Comparison of ENCODE assay signal across 6 cellular contexts in genomic region chr14:43370234-43370896, GRCh38.
DNase-seq lines count a peak whose midpoint lies in the region; FAIRE-seq and TF ChIP-seq lines count a peak whose summit lies in the region.
"Not testable (repeated sequence)": the region's sequence is repeated elsewhere in the genome, so short reads cannot be mapped to it uniquely, and the experiment has no call there.

No MANE protein-coding gene starts in this region.

- not testable (repeated sequence) for TF ChIP-seq RAD21 in H1 (IDR thresholded peaks at IDR 0.05 in 1 of 2, conservative IDR thresholded peaks at IDR 0.05 in 1 of 2; ENCODE audit: low read depth in 2 of 2, low read length in 2 of 2)

- H3K9ac ChIP-seq in H9 (ENCODE audit: extremely low read depth, insufficient read length, low read length); H1 (replicated peaks in 1 of 4; ENCODE audit: extremely low read depth in 1 of 4, low read depth in 3 of 4, low read length in 3 of 4); neuronal stem cell (ENCODE audit: low read depth, low read length, poor library complexity): not testable (repeated sequence)

- not testable (repeated sequence) for H3K79me2 ChIP-seq in H9 (ENCODE audit: insufficient read depth, low read length); H1 (ENCODE audit: control insufficient read depth in 1 of 2, insufficient read depth in 2 of 2, low read length in 2 of 2)

- not testable (repeated sequence) for H4K8ac ChIP-seq in H9 (replicated peaks; ENCODE audit: insufficient read length, low read depth, low read length); H1 (ENCODE audit: extremely low read depth, insufficient read depth, low read length); neuronal stem cell (ENCODE audit: low read depth, low read length)

- peaks cover 4 to 11% (median 9%) of the 10 kb centered on the region in 3 experiments for H3K36me3 Mint-ChIP-seq in H9 (ENCODE audit: insufficient read depth in 1 of 3, low read depth in 3 of 3)

- H3K27me3 Mint-ChIP-seq in H9 (ENCODE audit: low read depth) = not testable (repeated sequence)

- not testable (repeated sequence) for H3K56ac ChIP-seq in H9 (ENCODE audit: insufficient read length, low read depth, low read length); H1 (replicated peaks; ENCODE audit: insufficient read length, low read depth, low read length)

- POLR2A ChIA-PET in H1 (lab: Charles Lee; ENCODE audit: partially characterized antibody) = interaction anchor here (0.6 kb wide), 1 partner anchor 249 kb away, joined by 3 read pairs; no protein-coding TSS in a partner anchor

- not testable (repeated sequence) for H3K36me3 ChIP-seq in H1 (ENCODE audit: control insufficient read depth in 2 of 4, insufficient read depth in 4 of 4, low read length in 3 of 4); neuronal stem cell (replicated peaks in 1 of 2; ENCODE audit: control insufficient read depth in 2 of 2, insufficient read depth in 2 of 2, low read length in 2 of 2)

- not testable (repeated sequence) for H3K23ac ChIP-seq in H9 (ENCODE audit: insufficient read length, low read depth, low read length); H1 (ENCODE audit: insufficient read length); neuronal stem cell (ENCODE audit: low read depth, low read length, poor library complexity)

- H3K14ac ChIP-seq in H9 (ENCODE audit: insufficient read depth, low read length); H1 (ENCODE audit: insufficient read length); neuronal stem cell (ENCODE audit: low read length): not testable (repeated sequence)

- H3K4me3 Mint-ChIP-seq in H9 = not testable (repeated sequence)

- not testable (repeated sequence) for H3K4me1 ChIP-seq in H9 (ENCODE audit: insufficient read depth, low read length); H1 (replicated peaks in 1 of 4; ENCODE audit: control insufficient read depth in 3 of 4, insufficient read depth in 4 of 4, low read length in 3 of 4); neuronal stem cell (ENCODE audit: control insufficient read depth in 2 of 2, insufficient read depth in 1 of 2, low read depth in 1 of 2, low read length in 2 of 2)

- not testable (repeated sequence) for FAIRE-seq in H1 (lab: Jason Lieb, UNC)

- not testable (repeated sequence) for H2AFZ ChIP-seq in H9 (ENCODE audit: low read length); H1 (ENCODE audit: low read length)
- H2AFZ ChIP-seq in neuronal stem cell (ENCODE audit: low read length) = peak overlapping the region; percentile 22

- H3K4ac ChIP-seq in H9 (ENCODE audit: low read depth, low read length); H1 (replicated peaks; ENCODE audit: insufficient read length, low read depth, low read length); neuronal stem cell (ENCODE audit: low read length): not testable (repeated sequence)

- H3K4me3 ChIP-seq in H1 (ENCODE audit: extremely low read depth in 1 of 4, insufficient read depth in 2 of 4, low read depth in 3 of 4, low read length in 4 of 4); neuronal stem cell (ENCODE audit: low read length in 2 of 2): not testable (repeated sequence)

- H3K9me3 ChIP-seq in H9 (ENCODE audit: control insufficient read depth, low read depth, low read length); H1 (ENCODE audit: insufficient read depth in 2 of 2, low read depth in 1 of 2, low read length in 1 of 2); neuronal stem cell (replicated peaks in 1 of 2; ENCODE audit: control insufficient read depth in 2 of 2, insufficient read depth in 1 of 2, low read depth in 1 of 2, low read length in 2 of 2): not testable (repeated sequence)

- H3K27me3 ChIP-seq in H9 (ENCODE audit: insufficient read depth, low read length); H1 (replicated peaks in 1 of 4; ENCODE audit: control insufficient read depth in 3 of 4, extremely low read depth in 1 of 4, insufficient read depth in 3 of 4, low read length in 3 of 4); neuronal stem cell (ENCODE audit: control insufficient read depth in 3 of 3, insufficient read depth in 3 of 3, low read depth in 1 of 3, low read length in 3 of 3): not testable (repeated sequence)

- H4K5ac ChIP-seq in H9 (ENCODE audit: insufficient read length, low read depth, low read length); H1 (ENCODE audit: insufficient read length, low read depth, low read length): not testable (repeated sequence)

- DNase-seq in Daoy (ENCODE audit: low read depth) (peak; percentile 38), H9 (peak; percentile 24), NCI-H146 treated with DMSO at 0.1 percent for 48 hours (lab: John Stamatoyannopoulos, UW; ENCODE audit: unreplicated experiment) (peak; percentile 13), NCI-H748 treated with DMSO at 0.1 percent for 48 hours (lab: John Stamatoyannopoulos, UW) (peak; percentile 52)
- DNase-seq in H1 (ENCODE audit: low read depth in 1 of 2, low spot score in 2 of 2); neuronal stem cell (ENCODE audit: low spot score): not testable (repeated sequence)

- CTCF ChIA-PET in H1 (lab: Charles Lee; ENCODE audit: partially characterized antibody) = not testable (repeated sequence)

- not testable (repeated sequence) for TF ChIP-seq EP300 in H1 (IDR thresholded peaks at IDR 0.05; ENCODE audit: borderline replicate concordance in 1 of 2, low read depth in 2 of 2, low read length in 2 of 2)

- peak overlapping the region in 1 of 3 experiments; percentile 23; a peak in 1 of 7 replicates for H3K27ac Mint-ChIP-seq in H9

- H3K27ac ChIP-seq in H9 (ENCODE audit: insufficient read length, low read depth, low read length); H1 (ENCODE audit: low read depth, low read length); neuronal stem cell (replicated peaks; ENCODE audit: low read length): not testable (repeated sequence)

- not testable (repeated sequence) for TF ChIP-seq POLR2A in H1 (IDR thresholded peaks at IDR 0.05; ENCODE audit: control extremely low read depth in 1 of 2, low read depth in 2 of 2, low read length in 2 of 2)

- H2BK5ac ChIP-seq in H9 (ENCODE audit: insufficient read length, low read length); H1 (ENCODE audit: low read depth, low read length); neuronal stem cell (ENCODE audit: low read length): not testable (repeated sequence)

- H2BK12ac ChIP-seq in H9 (ENCODE audit: insufficient read length, low read depth, low read length); H1 (ENCODE audit: low read depth, low read length); neuronal stem cell (ENCODE audit: low read length): not testable (repeated sequence)

- not testable (repeated sequence) for H3K18ac ChIP-seq in H9 (ENCODE audit: insufficient read length, low read depth, low read length); H1 (ENCODE audit: extremely low read depth, low read length); neuronal stem cell (ENCODE audit: low read length)

- not testable (repeated sequence) for H2BK20ac ChIP-seq in H9 (ENCODE audit: low read depth, low read length, poor library complexity, severe bottlenecking); H1 (ENCODE audit: low read length)

- not testable (repeated sequence) for H3K23me2 ChIP-seq in H9 (ENCODE audit: insufficient read length, low read depth, low read length, poor library complexity, severe bottlenecking); H1 (ENCODE audit: low read depth, low read length)

- not testable (repeated sequence) for H4K20me1 ChIP-seq in H9 (ENCODE audit: control insufficient read depth, insufficient read depth, insufficient read length); H1 (replicated peaks in 1 of 2; ENCODE audit: control insufficient read depth in 1 of 2, insufficient read depth in 2 of 2, low read length in 2 of 2)

- not testable (repeated sequence) for H2AK5ac ChIP-seq in H9 (ENCODE audit: insufficient read length, low read length); H1 (ENCODE audit: low read depth, low read length); neuronal stem cell (ENCODE audit: low read depth, low read length)

- not testable (repeated sequence) for H4K91ac ChIP-seq in H9 (ENCODE audit: insufficient read length, low read depth, low read length); H1 (replicated peaks; ENCODE audit: insufficient read length, low read length); neuronal stem cell (ENCODE audit: low read depth, low read length, poor library complexity)

- peaks cover 12 to 14% of the 10 kb centered on the region in 2 experiments; a peak in 3 of 5 replicates for H3K9me3 Mint-ChIP-seq in H9

- not testable (repeated sequence) for TF ChIP-seq CTCF in H9 (conservative IDR thresholded peaks at IDR 0.05); H1 (IDR thresholded peaks at IDR 0.05; ENCODE audit: control extremely low read depth in 1 of 3, insufficient read depth in 1 of 3, low read depth in 1 of 3, low read length in 3 of 3)

- WGBS in H9 (ENCODE audit: extremely low coverage, insufficient read length, low lambda C conversion rate) = no CpG with 5 or more reads among the region's 25 CpGs
- 94% methylated on average over 25 of the region's 25 CpGs; no CpG with 5 or more reads in 1 of the 2 experiments for WGBS in H1 (ENCODE audit: extremely low coverage in 1 of 2, insufficient coverage in 1 of 2, insufficient read length in 1 of 2, insufficient replicate concordance in 2 of 2, low coverage in 1 of 2, low lambda C conversion rate in 2 of 2, missing lambda C conversion rate in 1 of 2), 2 experiments
- no CpG with 5 or more reads among the region's 25 CpGs for WGBS in neuronal stem cell (ENCODE audit: extremely low coverage in 2 of 2, insufficient read length in 2 of 2, insufficient replicate concordance in 1 of 2), 2 donors

- not testable (repeated sequence) for H2BK15ac ChIP-seq in H9 (ENCODE audit: low read depth, low read length); H1 (ENCODE audit: low read length); neuronal stem cell (ENCODE audit: low read length)

- H3K4me2 ChIP-seq in H9 (ENCODE audit: insufficient read depth, insufficient read length, low read length); H1 (ENCODE audit: insufficient read depth in 1 of 2, low read depth in 2 of 2, low read length in 2 of 2); neuronal stem cell (ENCODE audit: insufficient read depth, low read length, poor library complexity, severe bottlenecking): not testable (repeated sequence)

- H3T11ph ChIP-seq in H9 (ENCODE audit: low read length) = not testable (repeated sequence)

- H3K4me1 Mint-ChIP-seq in H9 = not testable (repeated sequence)

- not testable (repeated sequence) for H3K79me1 ChIP-seq in H9 (ENCODE audit: insufficient read depth, low read depth, low read length, poor library complexity, severe bottlenecking); H1 (ENCODE audit: low read depth, low read length); neuronal stem cell (ENCODE audit: low read depth, low read length)

- H2BK120ac ChIP-seq in H9 (ENCODE audit: low read depth, low read length, poor library complexity, severe bottlenecking); H1 (replicated peaks; ENCODE audit: low read depth, low read length); neuronal stem cell (ENCODE audit: low read depth, low read length): not testable (repeated sequence)
